In genomic region chr17:67469208-67469980, GRCh38 we compare ENCODE assay signal across 10 cellular contexts.
DNase-seq lines count a peak whose midpoint lies in the region; ATAC-seq and TF ChIP-seq lines count a peak whose summit lies in the region.
"Had no signal": no experiment of that assay in that cellular context is flagged by ENCODE, and none has a peak within 500 bp of the region (broad histone marks: within the 10 kb centered on the region; RNA-seq: fewer than 3 reads in every experiment).

No MANE protein-coding gene starts in this region.

- TF ChIP-seq CTCF in GM20000 (IDR thresholded peaks at IDR 0.05; ENCODE audit: extremely low read depth, missing control alignments), result no peak

- ATAC-seq in esophagus mucosa (peak; percentile 48), GM18861 (IDR thresholded peaks at IDR 0.05; ENCODE audit: unreplicated experiment) (no peak)

- DNase-seq in GM20000 (ENCODE audit: low spot score) (peak; percentile 15), T follicular helper cell (ENCODE audit: low read depth) (peak; percentile 9), nucleus accumbens (lab: John Stamatoyannopoulos, UW) (peak in 37 of 56 donors; percentile 9 to 82 (median 41)), NCI-H2171 (lab: John Stamatoyannopoulos, UW) (no peak), A172 (ENCODE audit: low spot score) (no peak), RKO (ENCODE audit: low spot score) (no peak)
- DNase-seq: activated B cell treated with CpG ODN at 0.5 μM for 24 hours, GDM1 had no signal

Comparison
In these comparisons a context has a peak if more than half of its experiments do, and no peak if none do; other contexts are left out.
1. DNase-seq: peak in GM20000 (single experiment), T follicular helper cell (single experiment) and nucleus accumbens (37 of 56); none in NCI-H2171 (single experiment), A172 (single experiment) and RKO (single experiment).